In genomic region chr3:72894941-72895552, GRCh38 we compare ENCODE assay signal across 18 cellular contexts. TPM values are rescaled to one million over a fixed set of nuclear protein-coding genes. Genes with fewer than 3 reads are reported as not detected.
A peak's percentile ranks its signal among the peaks of the same experiment; 100 is the strongest.
DNase-seq lines count a peak whose midpoint lies in the region; TF ChIP-seq lines count a peak whose summit lies in the region.
"Had no signal": no experiment of that assay in that cellular context is flagged by ENCODE, and none has a peak within 500 bp of the region (broad histone marks: within the 10 kb centered on the region; RNA-seq: fewer than 3 reads in every experiment).

No MANE protein-coding gene starts in this region.

- no peak overlapping the region for H3K4me2 ChIP-seq in osteoblast (ENCODE audit: insufficient read depth, low read length)
- H3K4me2 ChIP-seq: GM23338 had no signal

- no peaks in the 10 kb centered on the region for H3K79me2 ChIP-seq in osteoblast (ENCODE audit: insufficient read depth, low read length)

- H3K9me3 ChIP-seq in HEK293 (ENCODE audit: control insufficient read depth, insufficient read depth, low read depth, low read length), result no peaks in the 10 kb centered on the region
- H3K9me3 ChIP-seq in neutrophil, result no peaks in the 10 kb centered on the region
- H3K9me3 ChIP-seq in osteoblast (ENCODE audit: low read depth, low read length), result no peaks in the 10 kb centered on the region
- H3K9me3 ChIP-seq: Peyer's patch had no signal

- no peak for TF ChIP-seq CTCF in HEK293 (tag by site-specific recombination; IDR thresholded peaks at IDR 0.05)
- no peak for TF ChIP-seq CTCF in neutrophil (IDR thresholded peaks at IDR 0.05)
- TF ChIP-seq CTCF in osteoblast (IDR thresholded peaks at IDR 0.05; ENCODE audit: extremely low read depth, low read depth, low read length), result no peak

- POLR2A ChIA-PET in HEK293 (lab: Yijun Ruan, JAX), result no interaction called here

- H3K27me3 ChIP-seq in neutrophil, result no peaks in the 10 kb centered on the region
- H3K27me3 ChIP-seq in osteoblast (ENCODE audit: insufficient read depth, low read length), result no peaks in the 10 kb centered on the region
- H3K27me3 ChIP-seq: Peyer's patch had no signal

- H3K27ac ChIP-seq in HEK293 (ENCODE audit: extremely low read depth, low read depth, low read length) (no peak overlapping the region), neutrophil (peak overlapping the region; percentile 73), osteoblast (ENCODE audit: low read depth, low read length) (no peak overlapping the region)
- H3K27ac ChIP-seq: Peyer's patch had no signal

- peak; percentile 85 for DNase-seq in MV-4-11 (lab: John Stamatoyannopoulos, UW)
- DNase-seq in SKM-1 treated with dmso at 0.1 percent for 144 hours (lab: John Stamatoyannopoulos, UW; ENCODE audit: unreplicated experiment), result peak; percentile 89
- no peak for DNase-seq in GDM1 (lab: John Stamatoyannopoulos, UW)
- no peak for DNase-seq in osteoblast (ENCODE audit: insufficient read length, low spot score, missing footprints)
- DNase-seq in HPDE6-E6E7 (ENCODE audit: extremely low spot score), result no peak
- DNase-seq: CD4-positive, CD25-positive, alpha-beta regulatory T cell; EL; NCI-H1436; NCI-H2029 treated with DMSO at 0.1 percent for 48 hours; NCI-H2171 treated with DMSO at 0.1 percent for 48 hours; NCI-H446 treated with DMSO at 0.1 percent for 48 hours; NCI-H748 treated with DMSO at 0.1 percent for 48 hours; Peyer's patch; Right ventricle myocardium superior; T-helper 17 cell had no signal

- peaks cover 19% of the 10 kb centered on the region for H3K4me1 ChIP-seq in HEK293 (ENCODE audit: control insufficient read depth, insufficient read depth, low read length)
- peaks cover 20 to 28% of the 10 kb centered on the region in 2 experiments for H3K4me1 ChIP-seq in neutrophil (ENCODE audit: control insufficient read depth in 1 of 2, insufficient read depth in 1 of 2, low read depth in 1 of 2, low read length in 1 of 2)
- H3K4me1 ChIP-seq in osteoblast (ENCODE audit: insufficient read depth, low read length), result peaks cover 40% of the 10 kb centered on the region
- H3K4me1 ChIP-seq: Peyer's patch had no signal

- H4K20me1 ChIP-seq in osteoblast (ENCODE audit: insufficient read depth, low read length), result peaks cover 3% of the 10 kb centered on the region

- H3K36me3 ChIP-seq in HEK293 (ENCODE audit: control insufficient read depth in 2 of 2, insufficient read depth in 1 of 2, low read length in 2 of 2), result no peaks in the 10 kb centered on the region
- no peaks in the 10 kb centered on the region for H3K36me3 ChIP-seq in neutrophil
- no peaks in the 10 kb centered on the region for H3K36me3 ChIP-seq in osteoblast (ENCODE audit: insufficient read depth, low read length)
- H3K36me3 ChIP-seq: Peyer's patch had no signal

- H3K4me3 ChIP-seq in HEK293 (ENCODE audit: low read depth, low read length) (no peak overlapping the region), neutrophil (ENCODE audit: low read depth in 1 of 2, low read length in 1 of 2) (peak overlapping the region; percentile 33 to 35), osteoblast (ENCODE audit: insufficient read depth, low read length) (no peak overlapping the region)
- H3K4me3 ChIP-seq: GM23338, Peyer's patch had no signal

- H2AFZ ChIP-seq in osteoblast (ENCODE audit: low read length), result no peak overlapping the region
- H2AFZ ChIP-seq: GM23338 had no signal

- CTCF ChIA-PET in HEK293 (lab: Yijun Ruan, JAX), result no interaction called here

TF ChIP-seq in HEK293, 187 proteins besides CTCF, POLR2A, EP300 and RAD21:
- TF ChIP-seq ZNF830 (tag by site-specific recombination; IDR thresholded peaks at IDR 0.05; ENCODE audit: low read depth) (no peak), ZNF221 (tag by site-specific recombination; IDR thresholded peaks at IDR 0.05; ENCODE audit: borderline replicate concordance) (no peak), ZNF426 (tag by site-specific recombination; IDR thresholded peaks at IDR 0.05) (no peak), ZFP41 (tag by site-specific recombination; IDR thresholded peaks at IDR 0.05; ENCODE audit: borderline replicate concordance) (no peak), ZNF600 (tag by site-specific recombination; IDR thresholded peaks at IDR 0.05) (peak; percentile 44; the same call in 1 of the 2 replicates), ZNF341 (tag by site-specific recombination; IDR thresholded peaks at IDR 0.05; ENCODE audit: low read depth) (0 out of 2 replicates have a peak, but pooled peaks have one; percentile 21)

RNA-seq across cellular contexts. Expression of gene GXYLT2, which starts 7.2 kb away (rescaled TPM):
- 75.1 and 77.4 TPM in 2 replicates for total RNA-seq in osteoblast

RNA-seq across cellular contexts. Expression of gene SHQ1, which starts 46.8 kb away (rescaled TPM):
- 19.2 TPM in 2 replicates for total RNA-seq in osteoblast

Comparison
In these comparisons a context has a peak if more than half of its experiments do, and no peak if none do; other contexts are left out.
1. H3K4me3 ChIP-seq: peak in neutrophil (2 of 2); none in HEK293 (single experiment) and osteoblast (single experiment).
2. DNase-seq: peak in MV-4-11 (single experiment) and SKM-1 treated with dmso at 0.1 percent for 144 hours (single experiment); none in GDM1 (single experiment), osteoblast (single experiment) and HPDE6-E6E7 (single experiment).